19 cellular contexts compared by ENCODE assay signal in the genomic region with DNA sequence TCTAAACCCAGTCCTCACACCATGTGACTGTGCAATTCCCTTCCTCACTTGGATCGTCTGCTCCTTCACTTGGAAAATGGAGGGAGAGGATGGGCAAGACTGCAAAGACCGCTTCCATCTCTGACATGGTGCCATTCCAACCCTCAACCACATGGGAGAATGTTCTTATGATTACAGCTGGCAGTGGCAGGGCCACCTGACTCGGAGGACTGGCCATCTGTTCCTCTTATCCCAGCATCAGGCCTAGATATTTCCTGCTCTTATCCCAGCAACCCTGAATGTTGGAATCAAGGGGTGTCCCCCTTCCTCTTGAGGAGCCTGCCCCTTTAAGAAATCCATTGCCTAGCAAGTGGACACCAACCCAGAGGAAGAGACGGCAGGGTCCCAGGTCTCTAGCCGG. TPM values are rescaled to one million over a fixed set of nuclear protein-coding genes. Genes with fewer than 3 reads are reported as not detected.
"Had no signal": no experiment of that assay in that cellular context is flagged by ENCODE, and none has a peak within 500 bp of the region (broad histone marks: within the 10 kb centered on the region; RNA-seq: fewer than 3 reads in every experiment).

No MANE protein-coding gene starts in this region.

- H3K4me1 ChIP-seq: body of pancreas, left ventricle myocardium inferior, spleen, upper lobe of right lung had no signal

- H3K27me3 ChIP-seq: body of pancreas, upper lobe of right lung had no signal

- H3K9me3 ChIP-seq: body of pancreas, left ventricle myocardium inferior, spleen, upper lobe of right lung had no signal

- ATAC-seq: activated CD8-positive, alpha-beta T cell treated with anti-CD3 and anti-CD28 coated beads, Interleukin-2, amount 10 ng/mL, durations not matched to agents 7 days and 5 days; body of pancreas; natural killer cell; upper lobe of right lung had no signal

- H3K4me1 Mint-ChIP-seq: activated naive CD4-positive, alpha-beta T cell treated with anti-CD3 and anti-CD28 coated beads, Interleukin-2, amount 50 U/mL, for 24 hours; natural killer cell had no signal

- H3K4me3 Mint-ChIP-seq: activated CD8-positive, alpha-beta T cell treated with anti-CD3 and anti-CD28 coated beads, Interleukin-2, amount 10 ng/mL, durations not matched to agents 7 days and 5 days; activated naive CD4-positive, alpha-beta T cell treated with anti-CD3 and anti-CD28 coated beads, Interleukin-2, amount 50 U/mL, for 24 hours; natural killer cell had no signal

- H3K36me3 ChIP-seq: upper lobe of right lung had no signal

- H3K4me3 ChIP-seq: body of pancreas, left ventricle myocardium inferior, spleen, upper lobe of right lung had no signal

- H3K36me3 Mint-ChIP-seq: activated naive CD4-positive, alpha-beta T cell treated with anti-CD3 and anti-CD28 coated beads, Interleukin-2, amount 50 U/mL, for 24 hours; natural killer cell had no signal

- DNase-seq: activated CD4-positive, alpha-beta T cell treated with anti-CD3 and anti-CD28 coated beads, Interleukin-2, amount 50 U/mL, for 1 hour; activated CD4-positive, CD25-positive, alpha-beta regulatory T cell treated with anti-CD3 and anti-CD28 coated beads, Interleukin-2, amount 50 U/mL, for 72 hours; activated CD8-positive, alpha-beta T cell treated with anti-CD3 and anti-CD28 coated beads, Interleukin-2, amount 10 ng/mL, durations not matched to agents 7 days and 5 days; activated gamma-delta T cell treated with Interleukin-2 at 50 U/mL for 16 hours; anterior cingulate cortex; body of pancreas; left ventricle myocardium inferior; midbrain; natural killer cell; spleen; stimulated activated CD4-positive, alpha-beta T cell treated with anti-CD3 and anti-CD28 coated beads, Interleukin-4, amount 100 ng/mL, for 1 hour; stimulated activated naive CD4-positive, alpha-beta T cell treated with Interleukin-2 at 50 U/mL for 16 hours; upper lobe of right lung had no signal

- H3K9me3 Mint-ChIP-seq: activated naive CD4-positive, alpha-beta T cell treated with anti-CD3 and anti-CD28 coated beads, Interleukin-2, amount 50 U/mL, for 24 hours; natural killer cell had no signal

- H3K27ac ChIP-seq: body of pancreas, epithelial cell of prostate, left ventricle myocardium inferior, spleen, upper lobe of right lung, VCaP had no signal

- H3K27ac Mint-ChIP-seq: activated CD8-positive, alpha-beta T cell treated with anti-CD3 and anti-CD28 coated beads, Interleukin-2, amount 10 ng/mL, durations not matched to agents 7 days and 5 days; activated naive CD4-positive, alpha-beta T cell treated with anti-CD3 and anti-CD28 coated beads, Interleukin-2, amount 50 U/mL, for 24 hours; natural killer cell had no signal

RNA-seq across cellular contexts. Expression of gene DSCAML1, which starts 15.4 kb away (rescaled TPM):
- total RNA-seq: chondrocyte, fibroblast of villous mesenchyme, osteoblast had no signal

RNA-seq across cellular contexts. Expression of gene FXYD2, which starts 42.9 kb away (rescaled TPM):
- total RNA-seq: chondrocyte, fibroblast of villous mesenchyme, osteoblast had no signal
